ENCODE assay signal across 8 cellular contexts in genomic region chr2:68709421-68709911, GRCh38. TPM values are rescaled to one million over a fixed set of nuclear protein-coding genes. Genes with fewer than 3 reads are reported as not detected.
DNase-seq lines count a peak whose midpoint lies in the region; ATAC-seq, FAIRE-seq and TF ChIP-seq lines count a peak whose summit lies in the region.

No MANE protein-coding gene starts in this region.

- H3K9ac ChIP-seq in GM12878 (ENCODE audit: control insufficient read depth, insufficient read depth, low read length) (no peak overlapping the region), kidney (ENCODE audit: low read length in 2 of 2) (no peak overlapping the region)

- FAIRE-seq in GM12878 (lab: Jason Lieb, UNC), result no peak
- FAIRE-seq in kidney (lab: Jason Lieb, UNC), result no peak

- H3K27me3 ChIP-seq in GM12878 (replicated peaks in 1 of 2; ENCODE audit: control insufficient read depth in 2 of 2, insufficient read depth in 2 of 2, low read length in 1 of 2) (no peaks in the 10 kb centered on the region; a peak in 2 of 4 replicates), thyroid gland (no peaks in the 10 kb centered on the region)

- peaks cover 5% of the 10 kb centered on the region; the same call in 1 of the 2 replicates for H3K4me1 ChIP-seq in GM12878 (ENCODE audit: control insufficient read depth, insufficient read depth, low read length)
- no peaks in the 10 kb centered on the region for H3K4me1 ChIP-seq in kidney (ENCODE audit: control insufficient read depth in 1 of 2, insufficient read depth in 1 of 2, low read depth in 1 of 2, low read length in 2 of 2)
- H3K4me1 ChIP-seq in thyroid gland, result no peaks in the 10 kb centered on the region

- in situ Hi-C loops in GM12878 (cut with MboI), result loop anchor here (5.0 kb wide), 2 partner anchors 213 to 247 kb away; no protein-coding TSS in a partner anchor

- POLR2A ChIA-PET in GM12878 (lab: Charles Lee), result interaction anchor here (0.9 kb wide), 1 partner anchor 242 kb away, joined by 3 read pairs; the partner anchor contains the start of genes APLF and FBXO48

- RAD21 ChIA-PET in GM12878 (lab: Charles Lee; ENCODE audit: unreplicated experiment), result interaction anchor here (0.7 to 1.7 kb wide), 17 partner anchors 9 to 246 kb away, joined by 3 to 13 read pairs (median 5); partner anchors contain the start of gene ARHGAP25

- no peaks in the 10 kb centered on the region for H4K20me1 ChIP-seq in GM12878 (ENCODE audit: control insufficient read depth, insufficient read depth)

- H3K4me2 ChIP-seq in GM12878 (ENCODE audit: control insufficient read depth, insufficient read depth), result no peak overlapping the region

- TF ChIP-seq CTCF in GM12878 (IDR thresholded peaks at IDR 0.05 in 2 of 3, conservative IDR thresholded peaks at IDR 0.05 in 1 of 3; ENCODE audit: control insufficient read depth in 2 of 3, extremely low read depth in 1 of 3, insufficient read depth in 1 of 3, low read depth in 3 of 3, low read length in 3 of 3) (peak; percentile 61 to 66 (median 61)), kidney (IDR thresholded peaks at IDR 0.05; ENCODE audit: borderline replicate concordance, extremely low read depth, insufficient read depth) (peak; percentile 64), thyroid gland (IDR thresholded peaks at IDR 0.05) (peak; percentile 24 to 73 (median 52))

- peak; percentile 18 for DNase-seq in activated CD4-positive, alpha-beta T cell treated with anti-CD3 and anti-CD28 coated beads for 48 hours
- DNase-seq in activated CD4-positive, alpha-beta T cell treated with anti-CD3 and anti-CD28 coated beads, Interleukin-2, amount 50 U/mL, for 4 hours, result no peak
- DNase-seq in NCI-H82 (lab: John Stamatoyannopoulos, UW) (peak; percentile 80), GM12878 (ENCODE audit: low read depth, low spot score) (no peak), kidney (no peak), thyroid gland (peak in 1 of 2 donors; percentile 17)

- TF ChIP-seq POLR2A in GM12878 (IDR thresholded peaks at IDR 0.05; ENCODE audit: low read depth, low read length) (no peak), thyroid gland (IDR thresholded peaks at IDR 0.05) (no peak)

- H3K27ac ChIP-seq in GM12878 (ENCODE audit: control insufficient read depth, insufficient read depth) (no peak overlapping the region), kidney (ENCODE audit: low read depth in 2 of 2, low read length in 2 of 2) (no peak overlapping the region), thyroid gland (no peak overlapping the region)

- ATAC-seq in HG03460 (IDR thresholded peaks at IDR 0.05; ENCODE audit: unreplicated experiment), result peak; percentile 50
- peak; percentile 78 for ATAC-seq in GM12878
- ATAC-seq in HG02571 (IDR thresholded peaks at IDR 0.05; ENCODE audit: unreplicated experiment), result no peak

- CTCF ChIA-PET in GM12878 (lab: Yijun Ruan, JAX), result interaction anchor here (0.7 to 9.9 kb wide), 52 partner anchors 9 to 452 kb away, joined by 3 to 173 read pairs (median 4); partner anchors contain the start of genes APLF, ARHGAP25 and FBXO48

- under 1% methylated on average over 5 of the region's 5 CpGs for WGBS in GM12878 (ENCODE audit: insufficient coverage, insufficient replicate concordance, low lambda C conversion rate, missing lambda C conversion rate)
- 10 to 14% methylated on average over 5 of the region's 5 CpGs for WGBS in thyroid gland, 2 donors

- BruUV-seq in GM12878 (replicated peaks; lab: Mats Ljungman, UMichigan), result no TSS peak

- intact Hi-C loops in GM12878 (cut with micrococcal nuclease; ENCODE audit: unreplicated experiment) (loop anchor here (1.0 to 2.0 kb wide), 3 partner anchors 128 to 215 kb away; no protein-coding TSS in a partner anchor), kidney (cut with DNase I) (no loop called here), thyroid gland (cut with DNase I) (loop anchor here (5.0 kb wide), 1 partner anchor 213 kb away; no protein-coding TSS in a partner anchor)

- no peaks in the 10 kb centered on the region for H3K79me2 ChIP-seq in GM12878 (ENCODE audit: control insufficient read depth, insufficient read depth, low read length)

- SMC1A ChIA-PET in GM12878 (lab: Charles Lee; ENCODE audit: uncharacterized antibody, unreplicated experiment), result interaction anchor here (0.6 to 4.5 kb wide), 21 partner anchors 10 to 549 kb away, joined by 3 to 23 read pairs (median 4); partner anchors contain the start of genes APLF and FBXO48

- H3K4me3 ChIP-seq in GM12878 (no peak overlapping the region), kidney (ENCODE audit: low read length in 2 of 2) (no peak overlapping the region), thyroid gland (replicated peaks in 1 of 3) (no peak overlapping the region)

- no peaks in the 10 kb centered on the region for H3K9me3 ChIP-seq in GM12878 (replicated peaks; ENCODE audit: control insufficient read depth, insufficient read depth, low read length)
- H3K9me3 ChIP-seq in kidney (ENCODE audit: control insufficient read depth in 1 of 2, low read length in 2 of 2), result no peaks in the 10 kb centered on the region
- no peaks in the 10 kb centered on the region for H3K9me3 ChIP-seq in thyroid gland

- H2AFZ ChIP-seq in GM12878 (ENCODE audit: control insufficient read depth, low read depth, low read length), result no peak overlapping the region

- peak; percentile 63 for TF ChIP-seq RAD21 in GM12878 (IDR thresholded peaks at IDR 0.05; ENCODE audit: insufficient read depth, low read depth, low read length)

- TF ChIP-seq EP300 in GM12878 (IDR thresholded peaks at IDR 0.05; ENCODE audit: borderline replicate concordance in 1 of 2, control insufficient read depth in 1 of 2, low read depth in 2 of 2, low read length in 2 of 2), result no peak

- H3K36me3 ChIP-seq in GM12878 (ENCODE audit: control insufficient read depth in 2 of 2, insufficient read depth in 2 of 2, low read length in 1 of 2), result no peaks in the 10 kb centered on the region
- H3K36me3 ChIP-seq in kidney (ENCODE audit: control insufficient read depth in 1 of 2, insufficient read depth in 2 of 2, low read length in 2 of 2), result no peaks in the 10 kb centered on the region
- H3K36me3 ChIP-seq in thyroid gland, result no peaks in the 10 kb centered on the region

TF ChIP-seq in GM12878, 131 proteins besides CTCF, POLR2A, EP300 and RAD21:
- TF ChIP-seq RUNX3 (IDR thresholded peaks at IDR 0.05; ENCODE audit: low read length), result 0 out of 2 replicates have a peak, but pooled peaks have one; percentile 23
- no peak for TF ChIP-seq ASH2L (IDR thresholded peaks at IDR 0.05; ENCODE audit: borderline replicate concordance, low read depth)
- no peak for TF ChIP-seq IRF3 (IDR thresholded peaks at IDR 0.05)
- TF ChIP-seq SMC3 (IDR thresholded peaks at IDR 0.05; ENCODE audit: borderline replicate concordance, low read length), result peak; percentile 61; the same call in 1 of the 2 replicates
TF ChIP-seq in GM12878: peak in this region for 2.

RNA-seq across cellular contexts. Expression of gene ARHGAP25, which starts 25.1 kb away (rescaled TPM):
- total RNA-seq in GM12878 (2013; cell fraction: nucleolus; rRNA removed), result not detected in 2 replicates
- total RNA-seq in GM12878 (2014; rRNA removed) (0.51 and 0.93 TPM in 2 replicates), GM12878 (2014; rRNA removed; fragmentation: Illumina TruSeq; extraction: Trizol) (0.89 and 0.97 TPM in 2 replicates), GM12878 (2021) (0.56 and 1.0 TPM in 2 replicates), kidney (20.4 TPM), thyroid gland (10 to 100 TPM in 1 of 4 donors, 1 to 10 TPM in 3; 4.0 to 11.7 (median 6.9) TPM)
- 3.8 TPM for polyA plus RNA-seq in GM12878 (2011; ENCODE audit: low read depth)
- polyA plus RNA-seq in GM12878 (2011; rRNA removed) (0.13 and 0.15 TPM in 2 replicates), GM12878 (2014; fragmentation: Illumina TruSeq; extraction: Trizol) (0.65 and 0.96 TPM in 2 replicates), GM12878 (2014; fragmentation: Nextera tagmentation; extraction: Ambion mirVana) (under 1 TPM; 0.40 to 0.42 TPM), GM12878 (2014; rRNA removed) (0.38 and 1.0 TPM in 2 replicates), GM12878 (2016; fragmentation: Nextera tagmentation; extraction: Ambion mirVana) (under 1 TPM; 0.37 to 0.39 TPM), kidney (ENCODE audit: insufficient read depth, low read depth, low replicate concordance) (6.3 TPM)
- 0.07 and 0.10 TPM in 2 replicates for polyA plus RNA-seq in GM12878 (2011; cell fraction: cytosol; rRNA removed)
- polyA plus RNA-seq in GM12878 (2011; cell fraction: nucleus; rRNA removed), result 0.13 and 0.20 TPM in 2 replicates
- 2.9 and 5.5 TPM in 2 replicates for polyA plus RNA-seq in GM12878 (2012)
- 0.29 TPM in 1 of 2 replicates, not detected in the other for polyA minus RNA-seq in GM12878 (2011; rRNA and poly(A)+ RNA removed)
- not detected in 2 replicates for polyA minus RNA-seq in GM12878 (2011; cell fraction: cytosol; rRNA and poly(A)+ RNA removed)
- 0.24 TPM in 1 of 2 replicates, not detected in the other for polyA minus RNA-seq in GM12878 (2011; cell fraction: nucleus; rRNA and poly(A)+ RNA removed)

Comparison
In these comparisons a context has a peak if more than half of its experiments do, and no peak if none do; other contexts are left out.
1. DNase-seq: peak in activated CD4-positive, alpha-beta T cell treated with anti-CD3 and anti-CD28 coated beads for 48 hours (single experiment) and NCI-H82 (single experiment); none in activated CD4-positive, alpha-beta T cell treated with anti-CD3 and anti-CD28 coated beads, Interleukin-2, amount 50 U/mL, for 4 hours (0 of 2), GM12878 (single experiment) and kidney (single experiment).
2. Peak in every context shown above with its lines, with median percentiles within 50 percentile points of each other: CTCF ChIP-seq.